In genomic region chr2:130371723-130372054, GRCh38 we compare ENCODE assay signal across 8 cellular contexts. TPM values are rescaled to one million over a fixed set of nuclear protein-coding genes. Genes with fewer than 3 reads are reported as not detected.
DNase-seq lines count a peak whose midpoint lies in the region; ATAC-seq and TF ChIP-seq lines count a peak whose summit lies in the region.

No MANE protein-coding gene starts in this region.

- TF ChIP-seq CTCF in 22Rv1 (IDR thresholded peaks at IDR 0.05) (no peak), fibroblast of pulmonary artery (IDR thresholded peaks at IDR 0.05; ENCODE audit: low read length, missing control alignments) (no peak)

- ATAC-seq in GM18517 (IDR thresholded peaks at IDR 0.05; ENCODE audit: unreplicated experiment) (peak; percentile 34), HG03159 (IDR thresholded peaks at IDR 0.05; ENCODE audit: unreplicated experiment) (peak; percentile 28), GM19397 (IDR thresholded peaks at IDR 0.05; ENCODE audit: unreplicated experiment) (no peak)

- peak; percentile 56 for DNase-seq in SW480 (ENCODE audit: low spot score)
- no peak for DNase-seq in fibroblast of pulmonary artery (ENCODE audit: low read depth)
- peak; percentile 82 for DNase-seq in posterior vena cava (ENCODE audit: low spot score)
- DNase-seq in NCI-H1048 (lab: John Stamatoyannopoulos, UW) = no peak

- peak overlapping the region; percentile 75 for H3K4me3 ChIP-seq in fibroblast of pulmonary artery (replicated peaks; ENCODE audit: low read depth, low read length)

- intact Hi-C loops in posterior vena cava (cut with DNase I) = no loop called here

- H3K27ac ChIP-seq in 22Rv1 = peak overlapping the region; percentile 84

RNA-seq across cellular contexts. Expression of gene PTPN18, which starts 15.8 kb away (rescaled TPM):
- total RNA-seq in posterior vena cava = 10 to 100 TPM; 33.6 to 58.7 TPM

RNA-seq across cellular contexts. Expression of gene IMP4, which starts 29.0 kb away (rescaled TPM):
- 10 to 100 TPM; 48.7 to 60.5 TPM for total RNA-seq in posterior vena cava

Comparison
In these comparisons a context has a peak if more than half of its experiments do, and no peak if none do; other contexts are left out.
1. DNase-seq: peak in SW480 (single experiment) and posterior vena cava (single experiment); none in fibroblast of pulmonary artery (single experiment) and NCI-H1048 (single experiment).